23 cellular contexts compared by ENCODE assay signal in genomic region chr10:63765126-63765525, GRCh38.
DNase-seq lines count a peak whose midpoint lies in the region; ATAC-seq and TF ChIP-seq lines count a peak whose summit lies in the region.
"Had no signal": no experiment of that assay in that cellular context is flagged by ENCODE, and none has a peak within 500 bp of the region (broad histone marks: within the 10 kb centered on the region; RNA-seq: fewer than 3 reads in every experiment).

No MANE protein-coding gene starts in this region.

- ATAC-seq in SK-N-SH treated with all-trans-retinoic acid at 6 μM for 48 hours (peak; percentile 28; the same call in 1 of the 3 replicates), foreskin keratinocyte (peak; percentile 95)
- ATAC-seq: activated T-cell treated with anti-CD3 and anti-CD28 coated beads, Interleukin-2, amount 50 U/mL, for 72 hours; effector memory CD8-positive, alpha-beta T cell; lower lobe of right lung; Right ventricle myocardium inferior; upper lobe of right lung had no signal

- peaks cover 4% of the 10 kb centered on the region for H3K27me3 ChIP-seq in foreskin keratinocyte
- H3K27me3 ChIP-seq: BE2C, hepatocyte, upper lobe of right lung had no signal

- intact Hi-C loops in posterior cingulate gyrus (cut with DNase I), result no loop called here

- DNase-seq in DMS 273 (lab: John Stamatoyannopoulos, UW; ENCODE audit: unreplicated experiment), result peak; percentile 16
- no peak for DNase-seq in DMS 273 treated with DMSO at 0.1 percent for 48 hours (lab: John Stamatoyannopoulos, UW)
- DNase-seq in foreskin keratinocyte, result peak; percentile 81 to 90
- no peak for DNase-seq in AG08396 (ENCODE audit: low spot score)
- no peak for DNase-seq in Ammon's horn (ENCODE audit: low spot score)
- no peak for DNase-seq in NCI-H2171 (lab: John Stamatoyannopoulos, UW)
- no peak for DNase-seq in posterior cingulate gyrus
- DNase-seq: activated CD8-positive, alpha-beta memory T cell treated with anti-CD3 and anti-CD28 coated beads for 24 hours; activated T-cell treated with anti-CD3 and anti-CD28 coated beads, Interleukin-2, amount 50 U/mL, for 72 hours; aorta; BE2C; effector memory CD8-positive, alpha-beta T cell; GDM1; lower lobe of right lung; NCI-H1105; NCI-H2107; NCI-H524 treated with DMSO at 0.1 percent for 48 hours; retina; upper lobe of right lung had no signal

- peaks cover 5% of the 10 kb centered on the region for H3K4me1 ChIP-seq in foreskin keratinocyte
- H3K4me1 ChIP-seq: upper lobe of right lung had no signal

- no peak for TF ChIP-seq CTCF in foreskin keratinocyte (conservative IDR thresholded peaks at IDR 0.05)

- no peak overlapping the region for H3K27ac ChIP-seq in foreskin keratinocyte
- H3K27ac ChIP-seq: 22Rv1, hepatocyte, lower lobe of right lung, upper lobe of right lung had no signal

TF ChIP-seq in SK-N-SH treated with all-trans-retinoic acid at 6 μM for 48 hours, 23 proteins besides CTCF, POLR2A, EP300 and RAD21:
- no peak for TF ChIP-seq CSRNP3 (CRISPR knock-in tag; IDR thresholded peaks at IDR 0.05)
- TF ChIP-seq, protein P1, sequence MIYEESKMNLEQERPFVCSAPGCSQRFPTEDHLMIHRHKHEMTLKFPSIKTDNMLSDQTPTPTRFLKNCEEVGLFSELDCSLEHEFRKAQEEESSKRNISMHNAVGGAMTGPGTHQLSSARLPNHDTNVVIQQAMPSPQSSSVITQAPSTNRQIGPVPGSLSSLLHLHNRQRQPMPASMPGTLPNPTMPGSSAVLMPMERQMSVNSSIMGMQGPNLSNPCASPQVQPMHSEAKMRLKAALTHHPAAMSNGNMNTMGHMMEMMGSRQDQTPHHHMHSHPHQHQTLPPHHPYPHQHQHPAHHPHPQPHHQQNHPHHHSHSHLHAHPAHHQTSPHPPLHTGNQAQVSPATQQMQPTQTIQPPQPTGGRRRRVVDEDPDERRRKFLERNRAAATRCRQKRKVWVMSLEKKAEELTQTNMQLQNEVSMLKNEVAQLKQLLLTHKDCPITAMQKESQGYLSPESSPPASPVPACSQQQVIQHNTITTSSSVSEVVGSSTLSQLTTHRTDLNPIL (CRISPR knock-in tag; IDR thresholded peaks at IDR 0.05; ENCODE audit: low read depth), result no peak
- no peak for TF ChIP-seq PPARA (CRISPR knock-in tag; IDR thresholded peaks at IDR 0.05; ENCODE audit: borderline replicate concordance)

Comparison
In these comparisons a context has a peak if more than half of its experiments do, and no peak if none do; other contexts are left out.
1. DNase-seq: peak in DMS 273 (single experiment) and foreskin keratinocyte (2 of 2); none in DMS 273 treated with DMSO at 0.1 percent for 48 hours (single experiment), AG08396 (single experiment), Ammon's horn (single experiment), NCI-H2171 (single experiment) and posterior cingulate gyrus (0 of 10).